In the genomic region with DNA sequence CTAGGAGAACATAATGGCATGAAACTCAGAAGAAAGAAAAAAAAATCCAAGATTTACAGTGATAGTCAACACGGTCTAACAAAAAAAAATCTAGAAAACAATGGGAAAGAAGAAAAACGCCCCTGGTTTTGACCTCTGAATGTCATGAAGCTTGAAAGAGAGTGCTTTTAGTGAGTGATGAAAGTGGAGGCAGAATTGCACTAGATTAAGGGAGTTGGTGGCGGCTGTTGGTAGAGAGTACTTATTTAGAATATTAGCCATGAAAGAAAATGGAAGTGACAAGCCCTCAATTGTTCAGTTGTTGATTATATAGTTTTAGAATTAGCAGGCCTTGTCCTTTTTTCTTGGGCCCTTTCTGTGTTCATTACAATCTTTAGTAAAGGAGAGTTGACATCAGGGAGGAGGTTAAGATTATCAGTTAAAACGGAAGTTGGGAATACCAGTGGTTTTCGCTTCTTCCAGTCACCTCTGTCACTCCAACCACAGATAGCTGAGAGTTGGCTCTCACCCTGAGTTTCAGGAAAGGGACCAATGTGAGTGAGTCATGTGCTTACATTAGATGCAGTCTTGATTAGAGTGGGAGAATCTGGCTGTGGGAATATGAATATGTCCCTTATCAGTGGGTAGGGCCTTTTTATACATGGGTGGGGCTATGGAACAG, we compare ENCODE assay signal across 15 cellular contexts. TPM values are rescaled to one million over a fixed set of nuclear protein-coding genes. Genes with fewer than 3 reads are reported as not detected.
DNase-seq lines count a peak whose midpoint lies in the region.
"Had no signal": no experiment of that assay in that cellular context is flagged by ENCODE, and none has a peak within 500 bp of the region (broad histone marks: within the 10 kb centered on the region; RNA-seq: fewer than 3 reads in every experiment).

No MANE protein-coding gene starts in this region.

- DNase-seq in ELR (ENCODE audit: low read depth) (peak; percentile 88), MV-4-11 (lab: John Stamatoyannopoulos, UW) (peak; percentile 61), astrocyte of the hippocampus (ENCODE audit: low read depth, low spot score) (peak; percentile 59), lung microvascular endothelial cell (ENCODE audit: low read depth in 2 of 2) (peak; percentile 14 to 73), NCI-H82 (lab: John Stamatoyannopoulos, UW) (no peak), ecto neural progenitor cell (ENCODE audit: low spot score) (no peak)
- no peak for DNase-seq in stimulated activated naive CD4-positive, alpha-beta T cell treated with Interleukin-2 at 50 U/mL for 16 hours (lab: John Stamatoyannopoulos, UW)
- no peak for DNase-seq in activated CD4-positive, alpha-beta T cell treated with anti-CD3 and anti-CD28 coated beads for 4 hours
- DNase-seq: activated B cell treated with CpG ODN at 0.5 μM for 24 hours; activated CD8-positive, alpha-beta memory T cell treated with anti-CD3 and anti-CD28 coated beads, Interleukin-2, amount 10 ng/mL, durations not matched to agents 7 days and 5 days; endodermal cell; kidney; substantia nigra had no signal

RNA-seq across cellular contexts. Expression of gene EREG, which starts 29.7 kb away (rescaled TPM):
- not detected in 2 replicates for total RNA-seq in lung microvascular endothelial cell
- total RNA-seq: activated B cell treated with CpG ODN at 0.5 μM for 24 hours; activated CD8-positive, alpha-beta memory T cell treated with anti-CD3 and anti-CD28 coated beads, Interleukin-2, amount 10 ng/mL, durations not matched to agents 7 days and 5 days; cardiac muscle cell; progenitor cell of endocrine pancreas had no signal

RNA-seq across cellular contexts. Expression of gene AREG, which starts 50.3 kb away (rescaled TPM):
- under 0.01 and 0.22 TPM in 2 replicates for total RNA-seq in lung microvascular endothelial cell
- total RNA-seq: cardiac muscle cell had no signal

Comparison
In these comparisons a context has a peak if more than half of its experiments do, and no peak if none do; other contexts are left out.
1. DNase-seq: peak in ELR (single experiment), MV-4-11 (single experiment), astrocyte of the hippocampus (single experiment) and lung microvascular endothelial cell (2 of 2); none in stimulated activated naive CD4-positive, alpha-beta T cell treated with Interleukin-2 at 50 U/mL for 16 hours (single experiment), NCI-H82 (single experiment), ecto neural progenitor cell (single experiment) and activated CD4-positive, alpha-beta T cell treated with anti-CD3 and anti-CD28 coated beads for 4 hours (0 of 2).